18 cellular contexts compared by ENCODE assay signal in the genomic region with DNA sequence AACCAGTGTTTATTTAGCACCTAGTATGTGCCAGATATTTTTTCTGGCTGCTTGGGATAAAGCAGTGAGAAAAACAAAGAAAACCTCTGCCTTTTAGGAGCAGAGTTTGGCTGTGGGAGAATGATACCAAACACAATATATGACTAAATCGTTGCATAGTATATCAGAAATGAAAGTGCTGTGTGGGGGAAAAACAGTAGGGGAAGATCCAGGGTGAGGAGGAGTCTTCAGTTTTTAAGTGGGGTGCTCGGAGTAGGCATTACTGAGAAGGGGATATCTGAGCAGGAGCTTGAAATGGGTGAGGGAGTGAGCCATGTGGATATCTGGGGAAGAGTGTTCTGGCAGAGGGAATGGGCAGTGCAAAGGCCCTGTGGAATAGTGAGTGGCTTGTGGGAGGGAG. TPM values are rescaled to one million over a fixed set of nuclear protein-coding genes. Genes with fewer than 3 reads are reported as not detected.
A peak's percentile ranks its signal among the peaks of the same experiment; 100 is the strongest.
DNase-seq lines count a peak whose midpoint lies in the region; ATAC-seq and TF ChIP-seq lines count a peak whose summit lies in the region.
"Had no signal": no experiment of that assay in that cellular context is flagged by ENCODE, and none has a peak within 500 bp of the region (broad histone marks: within the 10 kb centered on the region; RNA-seq: fewer than 3 reads in every experiment).

No MANE protein-coding gene starts in this region.

- no peaks in the 10 kb centered on the region for H3K79me1 ChIP-seq in neuronal stem cell (ENCODE audit: low read depth, low read length)

- H3K36me3 ChIP-seq in neuronal stem cell (replicated peaks in 1 of 2; ENCODE audit: control insufficient read depth in 2 of 2, insufficient read depth in 2 of 2, low read length in 2 of 2) (peaks cover 58 to 85% of the 10 kb centered on the region in 2 donors), right atrium auricular region (peaks cover 66% of the 10 kb centered on the region)

- H3K27me3 Mint-ChIP-seq in activated CD8-positive, alpha-beta memory T cell treated with anti-CD3 and anti-CD28 coated beads, Interleukin-2, amount 10 ng/mL, durations not matched to agents 7 days and 5 days, result no peaks in the 10 kb centered on the region
- H3K27me3 Mint-ChIP-seq in Calu3 (ENCODE audit: unreplicated experiment) (no peaks in the 10 kb centered on the region), endothelial cell (ENCODE audit: unreplicated experiment) (no peaks in the 10 kb centered on the region)
- H3K27me3 Mint-ChIP-seq in activated CD4-positive, alpha-beta memory T cell treated with anti-CD3 and anti-CD28 coated beads for 36 hours, result no peaks in the 10 kb centered on the region

- H3K18ac ChIP-seq in neuronal stem cell (ENCODE audit: low read length), result no peak overlapping the region

- H3K27ac Mint-ChIP-seq in activated CD8-positive, alpha-beta memory T cell treated with anti-CD3 and anti-CD28 coated beads, Interleukin-2, amount 10 ng/mL, durations not matched to agents 7 days and 5 days, result peak overlapping the region; percentile 10
- peak overlapping the region; percentile 5 for H3K27ac Mint-ChIP-seq in Calu3 (ENCODE audit: unreplicated experiment)
- H3K27ac Mint-ChIP-seq in activated CD4-positive, alpha-beta memory T cell treated with anti-CD3 and anti-CD28 coated beads for 36 hours, result peak overlapping the region; percentile 81
- peak overlapping the region; percentile 51 for H3K27ac Mint-ChIP-seq in endothelial cell (ENCODE audit: unreplicated experiment)
- H3K27ac Mint-ChIP-seq: GM23338 had no signal

- DNase-seq in activated CD8-positive, alpha-beta memory T cell treated with anti-CD3 and anti-CD28 coated beads, Interleukin-2, amount 10 ng/mL, durations not matched to agents 7 days and 5 days, result no peak
- no peak for DNase-seq in activated CD8-positive, alpha-beta memory T cell treated with anti-CD3 and anti-CD28 coated beads, Interleukin-2, amount 50 U/mL, for 48 hours
- DNase-seq in Calu3, result no peak
- DNase-seq in activated CD4-positive, alpha-beta memory T cell treated with anti-CD3 and anti-CD28 coated beads for 36 hours, result no peak
- no peak for DNase-seq in endothelial cell (ENCODE audit: low spot score)
- no peak for DNase-seq in globus pallidus (ENCODE audit: low spot score)
- DNase-seq in neuronal stem cell (ENCODE audit: low spot score), result no peak
- no peak for DNase-seq in right atrium auricular region (ENCODE audit: low spot score)
- DNase-seq: C1 segment of cervical spinal cord; GF-D8; KG1; NCI-H1417 treated with DMSO at 0.1 percent for 48 hours; NCI-H2029; NCI-H2171; NCI-H446; NCI-H69; NK-92 treated with Interleukin-12 subunit alpha and Interleukin-12 subunit beta, amount 100 ng/mL, for 24 hours had no signal

- H3K4me2 ChIP-seq in neuronal stem cell (ENCODE audit: insufficient read depth, low read length, poor library complexity, severe bottlenecking), result no peak overlapping the region
- H3K4me2 ChIP-seq: GM23338 had no signal

- ATAC-seq in activated CD8-positive, alpha-beta memory T cell treated with anti-CD3 and anti-CD28 coated beads, Interleukin-2, amount 10 ng/mL, durations not matched to agents 7 days and 5 days, result no peak
- ATAC-seq: GM23338 had no signal

- peaks cover 23% of the 10 kb centered on the region for H3K36me3 Mint-ChIP-seq in activated CD8-positive, alpha-beta memory T cell treated with anti-CD3 and anti-CD28 coated beads, Interleukin-2, amount 10 ng/mL, durations not matched to agents 7 days and 5 days
- peaks cover 17% of the 10 kb centered on the region for H3K36me3 Mint-ChIP-seq in Calu3 (ENCODE audit: insufficient read depth, unreplicated experiment)
- H3K36me3 Mint-ChIP-seq in activated CD4-positive, alpha-beta memory T cell treated with anti-CD3 and anti-CD28 coated beads for 36 hours, result peaks cover 34% of the 10 kb centered on the region
- H3K36me3 Mint-ChIP-seq in endothelial cell (ENCODE audit: low read depth, unreplicated experiment), result peaks cover 23% of the 10 kb centered on the region

- H2BK12ac ChIP-seq in neuronal stem cell (ENCODE audit: low read length), result no peak overlapping the region

- H3K9ac ChIP-seq in neuronal stem cell (ENCODE audit: low read depth, low read length, poor library complexity), result no peak overlapping the region

- CTCF ChIA-PET in activated CD8-positive, alpha-beta memory T cell treated with anti-CD3 and anti-CD28 coated beads, Interleukin-2, amount 10 ng/mL, durations not matched to agents 7 days and 5 days (lab: Charles Lee), result interaction anchor here (1.4 to 6.2 kb wide), 2 partner anchors 31 to 474 kb away, joined by 4 to 25 read pairs; no protein-coding TSS in a partner anchor
- CTCF ChIA-PET in Calu3 (lab: Charles Lee), result interaction anchor here (1.2 to 1.5 kb wide), 3 partner anchors 96 to 157 kb away, joined by 3 to 4 read pairs (median 3); no protein-coding TSS in a partner anchor
- CTCF ChIA-PET in activated CD4-positive, alpha-beta memory T cell treated with anti-CD3 and anti-CD28 coated beads for 36 hours (lab: Charles Lee), result interaction anchor here (0.7 to 12.8 kb wide), 8 partner anchors 13 to 475 kb away, joined by 4 to 91 read pairs (median 7); no protein-coding TSS in a partner anchor

- no peaks in the 10 kb centered on the region for H3K9me3 ChIP-seq in neuronal stem cell (replicated peaks in 1 of 2; ENCODE audit: control insufficient read depth in 2 of 2, insufficient read depth in 1 of 2, low read depth in 1 of 2, low read length in 2 of 2)
- no peaks in the 10 kb centered on the region for H3K9me3 ChIP-seq in right atrium auricular region

- H2AFZ ChIP-seq in neuronal stem cell (ENCODE audit: low read length), result no peak overlapping the region
- H2AFZ ChIP-seq: GM23338 had no signal

- H3K4me3 ChIP-seq in neuronal stem cell (ENCODE audit: low read length in 2 of 2) (no peak overlapping the region), right atrium auricular region (no peak overlapping the region)
- H3K4me3 ChIP-seq: GM23338 had no signal

- no peak overlapping the region for H2BK5ac ChIP-seq in neuronal stem cell (ENCODE audit: low read length)

- intact Hi-C loops in Calu3 (cut with micrococcal nuclease; ENCODE audit: unreplicated experiment), result loop anchor here (10.0 kb wide), 1 partner anchor 472 kb away; no protein-coding TSS in a partner anchor
- intact Hi-C loops in activated CD4-positive, alpha-beta memory T cell treated with anti-CD3 and anti-CD28 coated beads for 36 hours (cut with micrococcal nuclease), result no loop called here

- POLR2A ChIA-PET in activated CD4-positive, alpha-beta memory T cell treated with anti-CD3 and anti-CD28 coated beads for 36 hours (lab: Charles Lee), result no interaction called here

- H3K23ac ChIP-seq in neuronal stem cell (ENCODE audit: low read depth, low read length, poor library complexity), result no peak overlapping the region

- peaks cover 3% of the 10 kb centered on the region for H3K4me1 Mint-ChIP-seq in activated CD8-positive, alpha-beta memory T cell treated with anti-CD3 and anti-CD28 coated beads, Interleukin-2, amount 10 ng/mL, durations not matched to agents 7 days and 5 days
- H3K4me1 Mint-ChIP-seq in Calu3 (ENCODE audit: low read depth, unreplicated experiment) (no peaks in the 10 kb centered on the region), endothelial cell (ENCODE audit: unreplicated experiment) (no peaks in the 10 kb centered on the region)
- peaks cover 14% of the 10 kb centered on the region for H3K4me1 Mint-ChIP-seq in activated CD4-positive, alpha-beta memory T cell treated with anti-CD3 and anti-CD28 coated beads for 36 hours (ENCODE audit: low read depth)
- H3K4me1 Mint-ChIP-seq: GM23338 had no signal

- H3K4ac ChIP-seq in neuronal stem cell (ENCODE audit: low read length), result no peak overlapping the region

- H4K8ac ChIP-seq in neuronal stem cell (ENCODE audit: low read depth, low read length), result no peak overlapping the region

- H2BK15ac ChIP-seq in neuronal stem cell (ENCODE audit: low read length), result no peak overlapping the region

- H3K4me3 Mint-ChIP-seq in activated CD8-positive, alpha-beta memory T cell treated with anti-CD3 and anti-CD28 coated beads, Interleukin-2, amount 10 ng/mL, durations not matched to agents 7 days and 5 days, result no peak overlapping the region
- H3K4me3 Mint-ChIP-seq in Calu3 (ENCODE audit: low read depth, unreplicated experiment) (no peak overlapping the region), endothelial cell (ENCODE audit: unreplicated experiment) (no peak overlapping the region)
- peak overlapping the region; percentile 7 for H3K4me3 Mint-ChIP-seq in activated CD4-positive, alpha-beta memory T cell treated with anti-CD3 and anti-CD28 coated beads for 36 hours
- H3K4me3 Mint-ChIP-seq: GM23338 had no signal

- H3K9me3 Mint-ChIP-seq in activated CD8-positive, alpha-beta memory T cell treated with anti-CD3 and anti-CD28 coated beads, Interleukin-2, amount 10 ng/mL, durations not matched to agents 7 days and 5 days (ENCODE audit: low read depth), result no peaks in the 10 kb centered on the region
- H3K9me3 Mint-ChIP-seq in Calu3 (ENCODE audit: low read depth, unreplicated experiment), result no peaks in the 10 kb centered on the region
- H3K9me3 Mint-ChIP-seq in activated CD4-positive, alpha-beta memory T cell treated with anti-CD3 and anti-CD28 coated beads for 36 hours, result no peaks in the 10 kb centered on the region
- H3K9me3 Mint-ChIP-seq in endothelial cell (ENCODE audit: unreplicated experiment), result no peaks in the 10 kb centered on the region
- H3K9me3 Mint-ChIP-seq: GM23338 had no signal

- TF ChIP-seq CTCF in Calu3 (IDR thresholded peaks at IDR 0.05; ENCODE audit: unreplicated experiment) (no peak), endothelial cell (IDR thresholded peaks at IDR 0.05; ENCODE audit: unreplicated experiment) (no peak), right atrium auricular region (IDR thresholded peaks at IDR 0.05) (no peak)

- H2BK120ac ChIP-seq in neuronal stem cell (ENCODE audit: low read depth, low read length), result no peak overlapping the region

- no peak overlapping the region for H4K91ac ChIP-seq in neuronal stem cell (ENCODE audit: low read depth, low read length, poor library complexity)

- no peak overlapping the region for H3K14ac ChIP-seq in neuronal stem cell (ENCODE audit: low read length)

- H3K27ac ChIP-seq in neuronal stem cell (replicated peaks; ENCODE audit: low read length) (no peak overlapping the region), right atrium auricular region (peak overlapping the region in 1 of 2 donors; percentile 27)

- H2AK5ac ChIP-seq in neuronal stem cell (ENCODE audit: low read depth, low read length), result no peak overlapping the region

- no peaks in the 10 kb centered on the region for H3K27me3 ChIP-seq in neuronal stem cell (ENCODE audit: control insufficient read depth in 3 of 3, insufficient read depth in 3 of 3, low read depth in 1 of 3, low read length in 3 of 3)
- no peaks in the 10 kb centered on the region for H3K27me3 ChIP-seq in right atrium auricular region

- WGBS in neuronal stem cell (ENCODE audit: extremely low coverage in 2 of 2, insufficient read length in 2 of 2, insufficient replicate concordance in 1 of 2), 2 donors, result no CpG with 5 or more reads among the region's 2 CpGs

- H3K4me1 ChIP-seq in neuronal stem cell (ENCODE audit: control insufficient read depth in 2 of 2, insufficient read depth in 1 of 2, low read depth in 1 of 2, low read length in 2 of 2) (no peaks in the 10 kb centered on the region), right atrium auricular region (peaks cover 0 to 20% of the 10 kb centered on the region in 2 donors)

- no TSS peak for BruUV-seq in Calu3 (replicated peaks; lab: Mats Ljungman, UMichigan)

RNA-seq across cellular contexts. Expression of a gene that starts 23.0 kb away (rescaled TPM):
- total RNA-seq in activated CD8-positive, alpha-beta memory T cell treated with anti-CD3 and anti-CD28 coated beads, Interleukin-2, amount 10 ng/mL, durations not matched to agents 7 days and 5 days, result 10 to 100 TPM; 50.9 to 53.2 TPM
- total RNA-seq in Calu3 (2022) (32.6 and 34.0 TPM in 2 replicates), endothelial cell (ENCODE audit: unreplicated experiment) (21.9 TPM), right atrium auricular region (10 to 100 TPM; 21.9 to 35.8 TPM)
- total RNA-seq in activated CD4-positive, alpha-beta memory T cell treated with anti-CD3 and anti-CD28 coated beads for 36 hours, result 10 to 100 TPM; 57.7 to 58.7 TPM
- 30.4 TPM for polyA plus RNA-seq in neuronal stem cell (2013, experiment 1 of 2)
- polyA plus RNA-seq in neuronal stem cell (2013, experiment 2 of 2), result 29.3 TPM

Comparison
In these comparisons a context has a peak if more than half of its experiments do, and no peak if none do; other contexts are left out.
1. H3K27ac Mint-ChIP-seq: peak in every context shown above with its lines; median percentile 81 in activated CD4-positive, alpha-beta memory T cell treated with anti-CD3 and anti-CD28 coated beads for 36 hours; 51 in endothelial cell; 10 in activated CD8-positive, alpha-beta memory T cell treated with anti-CD3 and anti-CD28 coated beads, Interleukin-2, amount 10 ng/mL, durations not matched to agents 7 days and 5 days; 5 in Calu3.